In genomic region chr11:30321321-30321720, GRCh38 we compare ENCODE assay signal across 30 cellular contexts.
"Had no signal": no experiment of that assay in that cellular context is flagged by ENCODE, and none has a peak within 500 bp of the region (broad histone marks: within the 10 kb centered on the region; RNA-seq: fewer than 3 reads in every experiment).

No MANE protein-coding gene starts in this region.

- H3K36me3 ChIP-seq: breast epithelium, SJCRH30 had no signal

- H3K27me3 ChIP-seq: body of pancreas, SJCRH30 had no signal

- H3K9me3 ChIP-seq: body of pancreas, breast epithelium, SJCRH30 had no signal

- H3K27ac ChIP-seq: breast epithelium, PC-9, SJCRH30, SK-N-MC had no signal

- H3K27ac Mint-ChIP-seq: activated naive CD8-positive, alpha-beta T cell treated with anti-CD3 and anti-CD28 coated beads, Interleukin-2, amount 10 ng/mL, durations not matched to agents 7 days and 5 days; activated T-helper 2 cell treated with anti-CD3 and anti-CD28 coated beads, Interferon-gamma antibody, Interleukin-2, Interleukin-4, amounts not matched to agents 10 μg/mL and 5 μg/mL and 100 μg/mL, durations not matched to agents 14 hours and 24 hours and 36 hours had no signal

- H3K4me3 Mint-ChIP-seq: activated CD4-positive, alpha-beta T cell treated with anti-CD3 and anti-CD28 coated beads, Interleukin-2, amount 10 ng/mL, durations not matched to agents 7 days and 5 days had no signal

- ATAC-seq: activated CD4-positive, alpha-beta T cell treated with anti-CD3 and anti-CD28 coated beads for 36 hours; activated CD4-positive, CD25-positive, alpha-beta regulatory T cell treated with anti-CD3 and anti-CD28 coated beads, Interleukin-2, amount 50 U/mL, for 24 hours; activated CD8-positive, alpha-beta T cell treated with anti-CD3 and anti-CD28 coated beads, Interleukin-2, amount 10 ng/mL, durations not matched to agents 7 days and 5 days; body of pancreas had no signal

- H3K4me3 ChIP-seq: body of pancreas, breast epithelium, SJCRH30 had no signal

- DNase-seq: activated CD4-positive, alpha-beta T cell treated with anti-CD3 and anti-CD28 coated beads for 36 hours; activated CD4-positive, alpha-beta T cell treated with anti-CD3 and anti-CD28 coated beads, Interleukin-2, amount 10 ng/mL, durations not matched to agents 7 days and 5 days; activated CD4-positive, alpha-beta T cell treated with anti-CD3 and anti-CD28 coated beads, Interleukin-2, amount 50 U/mL, for 48 hours; activated CD8-positive, alpha-beta T cell treated with anti-CD3 and anti-CD28 coated beads, Interleukin-2, amount 10 ng/mL, durations not matched to agents 7 days and 5 days; activated gamma-delta T cell; activated naive CD4-positive, alpha-beta T cell treated with Interleukin-2 at 50 U/mL for 16 hours; activated naive CD8-positive, alpha-beta T cell treated with anti-CD3 and anti-CD28 coated beads, Interleukin-2, amount 10 ng/mL, durations not matched to agents 7 days and 5 days; activated T-cell treated with anti-CD3 and anti-CD28 coated beads, Interleukin-2, amount 50 U/mL, for 24 hours; amygdala; body of pancreas; MM.1S; MV-4-11; NCI-H1092 treated with DMSO at 0.1 percent for 48 hours; NCI-H146; NCI-H187; NCI-H2029 treated with DMSO at 0.1 percent for 48 hours; NCI-H2107; NCI-H2171; NCI-H510A; NCI-H526 treated with DMSO at 0.1 percent for 48 hours; NCI-H774; PC-9; SHP77; SJCRH30; T1000 had no signal

- H3K9me3 Mint-ChIP-seq: activated CD4-positive, alpha-beta T cell treated with anti-CD3 and anti-CD28 coated beads, Interleukin-2, amount 10 ng/mL, durations not matched to agents 7 days and 5 days; activated naive CD4-positive, alpha-beta T cell treated with anti-CD3 and anti-CD28 coated beads, Interleukin-2, amount 50 U/mL, for 24 hours; activated naive CD8-positive, alpha-beta T cell treated with anti-CD3 and anti-CD28 coated beads, Interleukin-2, amount 10 ng/mL, durations not matched to agents 7 days and 5 days; activated T-cell treated with anti-CD3 and anti-CD28 coated beads, Interleukin-2, amount 50 U/mL, for 24 hours; activated T-helper 2 cell treated with anti-CD3 and anti-CD28 coated beads, Interferon-gamma antibody, Interleukin-2, Interleukin-4, amounts not matched to agents 10 μg/mL and 5 μg/mL and 100 μg/mL, durations not matched to agents 14 hours and 24 hours and 36 hours had no signal

- H3K27me3 Mint-ChIP-seq: activated T-cell treated with anti-CD3 and anti-CD28 coated beads, Interleukin-2, amount 50 U/mL, for 24 hours had no signal
